In genomic region chr10:612696-613095, GRCh38 we compare ENCODE assay signal across 21 cellular contexts.
DNase-seq lines count a peak whose midpoint lies in the region; ATAC-seq and TF ChIP-seq lines count a peak whose summit lies in the region.
"Had no signal": no experiment of that assay in that cellular context is flagged by ENCODE, and none has a peak within 500 bp of the region (broad histone marks: within the 10 kb centered on the region; RNA-seq: fewer than 3 reads in every experiment).

No MANE protein-coding gene starts in this region.

- DNase-seq in NCI-H748 (lab: John Stamatoyannopoulos, UW; ENCODE audit: unreplicated experiment) (peak; percentile 18), NCI-H748 treated with DMSO at 0.1 percent for 48 hours (lab: John Stamatoyannopoulos, UW) (no peak), dorsolateral prefrontal cortex (peak in 2 of 10 donors; percentile 16 to 22), neuronal stem cell (ENCODE audit: low spot score) (no peak), tibial artery (peak in 1 of 2 donors; percentile 61), T-helper 9 cell (no peak)
- DNase-seq in stimulated activated naive CD8-positive, alpha-beta T cell treated with anti-CD3 and anti-CD28 coated beads, Interleukin-15, Interleukin-2, amounts not matched to agents 100 U/mL and 50 U/mL, for 24 hours = no peak
- DNase-seq: activated CD8-positive, alpha-beta T cell treated with anti-CD3 and anti-CD28 coated beads, Interleukin-2, amount 10 ng/mL, durations not matched to agents 7 days and 5 days; activated naive CD4-positive, alpha-beta T cell treated with anti-CD3 and anti-CD28 coated beads, Interleukin-2, amount 10 ng/mL, durations not matched to agents 7 days and 5 days; activated T-cell treated with anti-CD3 and anti-CD28 coated beads, Interleukin-2, amount 50 U/mL, for 4 hours; BE2C; GDM1; H9; Karpas-422; natural killer cell; NCI-H1092; NCI-H2081 treated with DMSO at 0.1 percent for 48 hours; SHP77; T-helper 1 cell had no signal

- H4K91ac ChIP-seq in neuronal stem cell (ENCODE audit: low read depth, low read length, poor library complexity) = no peak overlapping the region

- H4K8ac ChIP-seq in neuronal stem cell (ENCODE audit: low read depth, low read length) = no peak overlapping the region

- no peaks in the 10 kb centered on the region for H3K27me3 ChIP-seq in dorsolateral prefrontal cortex
- no peaks in the 10 kb centered on the region for H3K27me3 ChIP-seq in neuronal stem cell (ENCODE audit: control insufficient read depth in 3 of 3, insufficient read depth in 3 of 3, low read depth in 1 of 3, low read length in 3 of 3)
- H3K27me3 ChIP-seq in tibial artery = no peaks in the 10 kb centered on the region
- H3K27me3 ChIP-seq: ascending aorta, BE2C had no signal

- H3K36me3 ChIP-seq in neuronal stem cell (replicated peaks in 1 of 2; ENCODE audit: control insufficient read depth in 2 of 2, insufficient read depth in 2 of 2, low read length in 2 of 2) (peaks cover 0 to 3% of the 10 kb centered on the region in 2 donors), tibial artery (no peaks in the 10 kb centered on the region)
- H3K36me3 ChIP-seq: ascending aorta, BE2C had no signal

- H2BK5ac ChIP-seq in neuronal stem cell (ENCODE audit: low read length) = no peak overlapping the region

- TF ChIP-seq CTCF in dorsolateral prefrontal cortex (IDR thresholded peaks at IDR 0.05 in 54 of 56, conservative IDR thresholded peaks at IDR 0.05 in 2 of 56; ENCODE audit: low read depth in 1 of 56, partially characterized antibody in 56 of 56) = no peak
- no peak for TF ChIP-seq CTCF in tibial artery (IDR thresholded peaks at IDR 0.05)

- H3K4me3 ChIP-seq in dorsolateral prefrontal cortex = no peak overlapping the region
- H3K4me3 ChIP-seq in neuronal stem cell (ENCODE audit: low read length in 2 of 2) = no peak overlapping the region
- H3K4me3 ChIP-seq in tibial artery = no peak overlapping the region

- H3K27ac ChIP-seq in dorsolateral prefrontal cortex (peak overlapping the region in 51 of 59 donors; percentile 6 to 100 (median 89)), neuronal stem cell (replicated peaks; ENCODE audit: low read length) (no peak overlapping the region), tibial artery (peak overlapping the region; percentile 61 to 71)

- H3K18ac ChIP-seq in neuronal stem cell (ENCODE audit: low read length) = peak overlapping the region; percentile 1

- H3K4ac ChIP-seq in neuronal stem cell (ENCODE audit: low read length) = no peak overlapping the region

- intact Hi-C loops in dorsolateral prefrontal cortex (cut with DNase I) = loop anchor here in 1 of 2 donors (5.0 kb wide), 1 partner anchor 100 kb away; no protein-coding TSS in a partner anchor
- intact Hi-C loops in tibial artery (cut with DNase I; ENCODE audit: low total_unique reads) = no loop called here

- H3K4me1 ChIP-seq in neuronal stem cell (ENCODE audit: control insufficient read depth in 2 of 2, insufficient read depth in 1 of 2, low read depth in 1 of 2, low read length in 2 of 2) (peaks cover 18 to 38% of the 10 kb centered on the region in 2 donors), tibial artery (peaks cover 0 to 83% (median 46%) of the 10 kb centered on the region in 4 donors)

- H2AFZ ChIP-seq in neuronal stem cell (ENCODE audit: low read length) = no peak overlapping the region

- H2BK15ac ChIP-seq in neuronal stem cell (ENCODE audit: low read length) = no peak overlapping the region

- no peak overlapping the region for H3K14ac ChIP-seq in neuronal stem cell (ENCODE audit: low read length)

- H3K79me1 ChIP-seq in neuronal stem cell (ENCODE audit: low read depth, low read length) = peaks cover 12% of the 10 kb centered on the region

- H2AK5ac ChIP-seq in neuronal stem cell (ENCODE audit: low read depth, low read length) = no peak overlapping the region

- H3K4me2 ChIP-seq in neuronal stem cell (ENCODE audit: insufficient read depth, low read length, poor library complexity, severe bottlenecking) = no peak overlapping the region

- H3K23ac ChIP-seq in neuronal stem cell (ENCODE audit: low read depth, low read length, poor library complexity) = peak overlapping the region; percentile 56

- H2BK120ac ChIP-seq in neuronal stem cell (ENCODE audit: low read depth, low read length) = no peak overlapping the region

- WGBS in neuronal stem cell (ENCODE audit: extremely low coverage in 2 of 2, insufficient read length in 2 of 2, insufficient replicate concordance in 1 of 2), 2 donors = no CpG with 5 or more reads among the region's 10 CpGs

- no peak overlapping the region for H3K9ac ChIP-seq in neuronal stem cell (ENCODE audit: low read depth, low read length, poor library complexity)

- H3K9me3 ChIP-seq in neuronal stem cell (replicated peaks in 1 of 2; ENCODE audit: control insufficient read depth in 2 of 2, insufficient read depth in 1 of 2, low read depth in 1 of 2, low read length in 2 of 2) (no peaks in the 10 kb centered on the region), tibial artery (no peaks in the 10 kb centered on the region)
- H3K9me3 ChIP-seq: ascending aorta, BE2C had no signal

- H2BK12ac ChIP-seq in neuronal stem cell (ENCODE audit: low read length) = no peak overlapping the region

- no peak for ATAC-seq in stimulated activated naive CD8-positive, alpha-beta T cell treated with anti-CD3 and anti-CD28 coated beads, Interleukin-15, Interleukin-2, amounts not matched to agents 100 U/mL and 50 U/mL, for 24 hours
- ATAC-seq in GM21786 (IDR thresholded peaks at IDR 0.05; ENCODE audit: unreplicated experiment) = no peak
- ATAC-seq: activated CD8-positive, alpha-beta T cell treated with anti-CD3 and anti-CD28 coated beads, Interleukin-2, amount 10 ng/mL, durations not matched to agents 7 days and 5 days; activated T-cell treated with anti-CD3 and anti-CD28 coated beads, Interleukin-2, amount 50 U/mL, for 4 hours; natural killer cell had no signal
